Comparison of ENCODE assay signal across 3 cellular contexts in genomic region chr20:14972690-14973089, GRCh38.
"Had no signal": no experiment of that assay in that cellular context is flagged by ENCODE, and none has a peak within 500 bp of the region (broad histone marks: within the 10 kb centered on the region; RNA-seq: fewer than 3 reads in every experiment).

No MANE protein-coding gene starts in this region.

- ATAC-seq: GM12878 had no signal

- DNase-seq: GDM1, GF-D8 had no signal

- H3K4me3 ChIP-seq: GM12878 had no signal
